In the genomic region with DNA sequence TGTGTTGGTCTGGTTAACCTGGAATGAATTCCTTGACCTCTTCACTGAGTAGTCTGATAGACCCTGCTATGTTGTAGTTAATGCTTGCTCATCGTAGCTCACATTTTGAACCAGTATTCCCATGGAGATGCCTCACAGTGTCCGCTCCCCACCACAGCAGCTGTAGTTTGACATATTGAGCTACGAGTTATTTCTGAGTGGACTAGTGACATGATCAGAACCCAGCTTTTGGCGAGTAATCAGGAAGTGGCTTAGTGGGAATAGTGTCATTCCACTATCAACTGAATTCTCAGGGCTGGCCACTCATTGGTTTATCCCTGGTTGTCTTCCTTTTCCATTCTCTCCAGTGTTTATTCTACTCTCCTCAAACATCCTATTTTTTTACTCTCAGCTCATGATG, we compare ENCODE assay signal across 17 cellular contexts.
A peak's percentile ranks its signal among the peaks of the same experiment; 100 is the strongest.
DNase-seq lines count a peak whose midpoint lies in the region; ATAC-seq and TF ChIP-seq lines count a peak whose summit lies in the region.
"Had no signal": no experiment of that assay in that cellular context is flagged by ENCODE, and none has a peak within 500 bp of the region (broad histone marks: within the 10 kb centered on the region; RNA-seq: fewer than 3 reads in every experiment).

No MANE protein-coding gene starts in this region.

- no peaks in the 10 kb centered on the region for H3K27me3 ChIP-seq in PC-3 (ENCODE audit: low read length)
- no peaks in the 10 kb centered on the region for H3K27me3 ChIP-seq in fibroblast of lung (ENCODE audit: control insufficient read depth, insufficient read depth, low read length)
- H3K27me3 ChIP-seq in SK-N-SH (ENCODE audit: insufficient read depth) = no peaks in the 10 kb centered on the region
- H3K27me3 ChIP-seq: Peyer's patch had no signal

- peaks cover 75% of the 10 kb centered on the region for H3K36me3 Mint-ChIP-seq in nephron progenitor cell (ENCODE audit: low read depth)

- H3K27me3 Mint-ChIP-seq in nephron progenitor cell (ENCODE audit: low read depth, poor library complexity) = no peaks in the 10 kb centered on the region

- 100% methylated on average over 1 of the region's 4 CpGs for WGBS in SK-N-SH (ENCODE audit: low lambda C conversion rate)

- CTCF ChIA-PET in PC-3 (lab: Charles Lee) (interaction anchor here (0.6 kb wide), 1 partner anchor 335 kb away, joined by 3 read pairs; no protein-coding TSS in a partner anchor), SK-N-SH (lab: Yijun Ruan, JAX) (interaction anchor here (2.1 kb wide), 1 partner anchor 102 kb away, joined by 4 read pairs; a partner anchor contains a TSS)

- H3F3A ChIP-seq in PC-3 (ENCODE audit: low read length, unreplicated experiment) (no peaks in the 10 kb centered on the region), SK-N-SH (replicated peaks; ENCODE audit: insufficient read depth) (peaks cover 20% of the 10 kb centered on the region)

- H4K20me1 ChIP-seq in PC-3 (ENCODE audit: low read length) = no peaks in the 10 kb centered on the region
- no peaks in the 10 kb centered on the region for H4K20me1 ChIP-seq in fibroblast of lung (ENCODE audit: control insufficient read depth, extremely low read depth, insufficient read depth, low read length)
- H4K20me1 ChIP-seq in SK-N-SH (ENCODE audit: insufficient read depth) = no peaks in the 10 kb centered on the region

- no peak overlapping the region for H3K4me3 Mint-ChIP-seq in nephron progenitor cell

- H3K9me3 ChIP-seq in PC-3 (ENCODE audit: low read length) = no peaks in the 10 kb centered on the region
- no peaks in the 10 kb centered on the region for H3K9me3 ChIP-seq in fibroblast of lung (ENCODE audit: control insufficient read depth, insufficient read depth, low read depth, low read length)
- no peaks in the 10 kb centered on the region for H3K9me3 ChIP-seq in SK-N-SH
- H3K9me3 ChIP-seq: A549, Peyer's patch had no signal

- H3K4me1 Mint-ChIP-seq in nephron progenitor cell = peaks cover 4% of the 10 kb centered on the region

- peak overlapping the region; percentile 34 for H3K27ac Mint-ChIP-seq in nephron progenitor cell

- no peaks in the 10 kb centered on the region for H3K9me2 ChIP-seq in PC-3 (replicated peaks; ENCODE audit: low read length)
- no peaks in the 10 kb centered on the region for H3K9me2 ChIP-seq in SK-N-SH

- no peak overlapping the region for H2AFZ ChIP-seq in PC-3 (ENCODE audit: low read length)
- no peak overlapping the region for H2AFZ ChIP-seq in fibroblast of lung (ENCODE audit: low read length)
- H2AFZ ChIP-seq in SK-N-SH (ENCODE audit: low read depth) = no peak overlapping the region

- no TSS peak for BruUV-seq in PC-3 (replicated peaks; lab: Mats Ljungman, UMichigan)

- H3K27ac ChIP-seq in PC-3 (ENCODE audit: low read length) (no peak overlapping the region), fibroblast of lung (ENCODE audit: insufficient read depth, low read length) (peak overlapping the region; percentile 68), SK-N-SH (ENCODE audit: low read depth in 2 of 2, low read length in 1 of 2) (no peak overlapping the region), caudate nucleus (ENCODE audit: low read depth, low read length) (no peak overlapping the region)
- H3K27ac ChIP-seq: A549, C4-2B, HL-60 had no signal

- H3K9me3 Mint-ChIP-seq in nephron progenitor cell = no peaks in the 10 kb centered on the region

- H3K79me2 ChIP-seq in PC-3 (ENCODE audit: low read length) (0 out of 2 replicates have a peak, but pooled peaks cover 3% of the 10 kb centered on the region), fibroblast of lung (ENCODE audit: control insufficient read depth, insufficient read depth, low read length) (peaks cover 8% of the 10 kb centered on the region), SK-N-SH (ENCODE audit: insufficient read depth) (peaks cover 7% of the 10 kb centered on the region)

- TF ChIP-seq EP300 in SK-N-SH (IDR thresholded peaks at IDR 0.05; ENCODE audit: borderline replicate concordance in 1 of 2, low read depth in 1 of 2, low read length in 1 of 2) = no peak

- no peak overlapping the region for H3K4me2 ChIP-seq in PC-3 (ENCODE audit: low read length)
- no peak overlapping the region for H3K4me2 ChIP-seq in fibroblast of lung (ENCODE audit: extremely low read depth, insufficient read depth, low read length)
- H3K4me2 ChIP-seq in SK-N-SH = no peak overlapping the region
- H3K4me2 ChIP-seq: A549 had no signal

- DNase-seq in EL (peak; percentile 43), PC-3 (peak; percentile 13), fibroblast of lung (ENCODE audit: low read depth in 2 of 2) (peak in 1 of 2 donors; percentile 63), nephron progenitor cell (no peak), hypothalamus (lab: John Stamatoyannopoulos, UW) (no peak), SK-N-SH (no peak), caudate nucleus (lab: John Stamatoyannopoulos, UW) (no peak)
- DNase-seq: KG1, NCI-H1105 treated with DMSO at 0.1 percent for 48 hours, NCI-H187 treated with DMSO at 0.1 percent for 48 hours, NCI-H446, NCI-H774, Peyer's patch had no signal

- H3K4me1 ChIP-seq in PC-3 (ENCODE audit: insufficient read depth, low read length) (peaks cover 23% of the 10 kb centered on the region; the same call in 1 of the 2 replicates), fibroblast of lung (ENCODE audit: control insufficient read depth, extremely low read depth, insufficient read depth, low read length) (peaks cover 34% of the 10 kb centered on the region), SK-N-SH (ENCODE audit: control insufficient read depth in 1 of 2, insufficient read depth in 2 of 2, low read depth in 1 of 2, low read length in 1 of 2) (peaks cover 2 to 15% of the 10 kb centered on the region in 2 experiments; a peak in 3 of 4 replicates)
- H3K4me1 ChIP-seq: Peyer's patch had no signal

- TF ChIP-seq CTCF in PC-3 (conservative IDR thresholded peaks at IDR 0.05; ENCODE audit: low read depth, low read length) (no peak), fibroblast of lung (conservative IDR thresholded peaks at IDR 0.05 in 1 of 2, IDR thresholded peaks at IDR 0.05 in 1 of 2; ENCODE audit: low read depth in 1 of 2, low read length in 2 of 2) (no peak), nephron progenitor cell (IDR thresholded peaks at IDR 0.05) (no peak), SK-N-SH (IDR thresholded peaks at IDR 0.05) (no peak)

- H3K9ac ChIP-seq in PC-3 (ENCODE audit: low read length) (no peak overlapping the region), fibroblast of lung (ENCODE audit: insufficient read depth, low read length) (no peak overlapping the region), SK-N-SH (no peak overlapping the region)

- no peak for TF ChIP-seq RAD21 in SK-N-SH (IDR thresholded peaks at IDR 0.05; ENCODE audit: low read length)

- H3K36me3 ChIP-seq in PC-3 (ENCODE audit: low read depth, low read length) = peaks cover 20% of the 10 kb centered on the region; the same call in 1 of the 2 replicates
- H3K36me3 ChIP-seq in fibroblast of lung (ENCODE audit: control insufficient read depth, insufficient read depth, low read length) = no peaks in the 10 kb centered on the region
- H3K36me3 ChIP-seq in SK-N-SH (replicated peaks in 1 of 2; ENCODE audit: control insufficient read depth in 1 of 2, insufficient read depth in 2 of 2, low read length in 1 of 2) = peaks cover 8 to 12% of the 10 kb centered on the region in 2 experiments
- H3K36me3 ChIP-seq: Peyer's patch had no signal

- ATAC-seq in PC-3 (no peak), GM21515 (IDR thresholded peaks at IDR 0.05; ENCODE audit: unreplicated experiment) (no peak)

- H3K4me3 ChIP-seq in PC-3 (ENCODE audit: low read length) = no peak overlapping the region
- no peak overlapping the region for H3K4me3 ChIP-seq in fibroblast of lung (replicated peaks in 1 of 4; ENCODE audit: control extremely low read depth in 1 of 4, insufficient read depth in 1 of 4, low read depth in 3 of 4, low read length in 4 of 4)
- H3K4me3 ChIP-seq in SK-N-SH (ENCODE audit: low read depth in 2 of 2, low read length in 1 of 2) = no peak overlapping the region
- H3K4me3 ChIP-seq: A549, Peyer's patch had no signal

- POLR2A ChIA-PET in PC-3 (lab: Charles Lee; ENCODE audit: unreplicated experiment) (no interaction called here), SK-N-SH (lab: Yijun Ruan, JAX) (no interaction called here)

- intact Hi-C loops in PC-3 (cut with micrococcal nuclease) = no loop called here

TF ChIP-seq in SK-N-SH, 30 proteins besides CTCF, POLR2A, EP300 and RAD21:
- TF ChIP-seq RFX5 (IDR thresholded peaks at IDR 0.05; ENCODE audit: low read length) = no peak
- TF ChIP-seq SMC3 (IDR thresholded peaks at IDR 0.05; ENCODE audit: low read depth, low read length) = no peak

Comparison
In these comparisons a context has a peak if more than half of its experiments do, and no peak if none do; other contexts are left out.
1. DNase-seq: peak in EL (single experiment) and PC-3 (single experiment); none in nephron progenitor cell (single experiment), hypothalamus (0 of 51), SK-N-SH (single experiment) and caudate nucleus (0 of 61).